In the genomic region with DNA sequence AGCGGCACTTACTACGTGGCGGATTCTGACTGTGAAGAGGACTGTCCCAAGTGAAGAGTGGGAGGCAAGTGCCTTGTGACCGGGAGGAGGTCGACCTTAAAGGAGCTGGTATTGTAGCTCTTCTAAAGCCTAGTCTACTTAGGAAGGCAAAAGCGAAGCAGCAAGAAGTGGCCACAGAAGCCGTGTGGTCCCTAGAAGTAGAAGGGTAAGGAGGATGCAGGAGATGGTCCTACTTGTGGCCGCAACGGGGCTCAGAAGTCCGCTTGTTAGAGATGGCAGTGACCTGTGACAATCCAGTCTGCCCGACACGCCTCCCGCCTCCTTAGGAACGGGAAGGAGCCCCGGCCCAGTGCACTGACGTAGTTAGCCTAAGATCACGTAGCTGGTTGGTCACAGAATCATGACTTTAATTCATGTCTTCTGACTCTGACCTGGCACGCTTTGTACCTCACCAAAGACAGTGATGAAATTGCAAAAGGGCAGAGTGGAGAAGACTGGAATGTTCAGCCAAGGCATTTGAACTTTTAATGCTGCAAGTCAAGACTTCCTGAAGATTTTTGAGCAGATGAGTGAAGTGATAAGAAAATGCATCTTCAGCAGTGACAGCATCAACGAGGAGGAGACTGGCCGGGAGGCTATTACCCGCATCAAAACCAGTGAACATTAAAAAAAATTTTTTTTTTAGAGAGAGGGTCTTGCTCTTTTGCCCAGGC, we compare ENCODE assay signal across 1 cellular context.
TF ChIP-seq lines count a peak whose summit lies in the region.

No MANE protein-coding gene starts in this region.

TF ChIP-seq in GM12878, 131 proteins besides CTCF, POLR2A, EP300 and RAD21 (continued from another document):
- TF ChIP-seq, protein P1, sequence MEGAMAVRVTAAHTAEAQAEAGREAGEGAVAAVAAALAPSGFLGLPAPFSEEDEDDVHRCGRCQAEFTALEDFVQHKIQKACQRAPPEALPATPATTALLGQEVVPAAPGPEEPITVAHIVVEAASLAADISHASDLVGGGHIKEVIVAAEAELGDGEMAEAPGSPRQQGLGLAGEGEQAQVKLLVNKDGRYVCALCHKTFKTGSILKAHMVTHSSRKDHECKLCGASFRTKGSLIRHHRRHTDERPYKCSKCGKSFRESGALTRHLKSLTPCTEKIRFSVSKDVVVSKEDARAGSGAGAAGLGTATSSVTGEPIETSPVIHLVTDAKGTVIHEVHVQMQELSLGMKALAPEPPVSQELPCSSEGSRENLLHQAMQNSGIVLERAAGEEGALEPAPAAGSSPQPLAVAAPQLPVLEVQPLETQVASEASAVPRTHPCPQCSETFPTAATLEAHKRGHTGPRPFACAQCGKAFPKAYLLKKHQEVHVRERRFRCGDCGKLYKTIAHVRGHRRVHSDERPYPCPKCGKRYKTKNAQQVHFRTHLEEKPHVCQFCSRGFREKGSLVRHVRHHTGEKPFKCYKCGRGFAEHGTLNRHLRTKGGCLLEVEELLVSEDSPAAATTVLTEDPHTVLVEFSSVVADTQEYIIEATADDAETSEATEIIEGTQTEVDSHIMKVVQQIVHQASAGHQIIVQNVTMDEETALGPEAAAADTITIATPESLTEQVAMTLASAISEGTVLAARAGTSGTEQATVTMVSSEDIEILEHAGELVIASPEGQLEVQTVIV (IDR thresholded peaks at IDR 0.05; ENCODE audit: borderline replicate concordance, partially characterized antibody) = no peak
- peak; percentile 43; the same call in 1 of the 2 replicates for TF ChIP-seq STAT1 (conservative IDR thresholded peaks at IDR 0.05)
- TF ChIP-seq, protein P2, sequence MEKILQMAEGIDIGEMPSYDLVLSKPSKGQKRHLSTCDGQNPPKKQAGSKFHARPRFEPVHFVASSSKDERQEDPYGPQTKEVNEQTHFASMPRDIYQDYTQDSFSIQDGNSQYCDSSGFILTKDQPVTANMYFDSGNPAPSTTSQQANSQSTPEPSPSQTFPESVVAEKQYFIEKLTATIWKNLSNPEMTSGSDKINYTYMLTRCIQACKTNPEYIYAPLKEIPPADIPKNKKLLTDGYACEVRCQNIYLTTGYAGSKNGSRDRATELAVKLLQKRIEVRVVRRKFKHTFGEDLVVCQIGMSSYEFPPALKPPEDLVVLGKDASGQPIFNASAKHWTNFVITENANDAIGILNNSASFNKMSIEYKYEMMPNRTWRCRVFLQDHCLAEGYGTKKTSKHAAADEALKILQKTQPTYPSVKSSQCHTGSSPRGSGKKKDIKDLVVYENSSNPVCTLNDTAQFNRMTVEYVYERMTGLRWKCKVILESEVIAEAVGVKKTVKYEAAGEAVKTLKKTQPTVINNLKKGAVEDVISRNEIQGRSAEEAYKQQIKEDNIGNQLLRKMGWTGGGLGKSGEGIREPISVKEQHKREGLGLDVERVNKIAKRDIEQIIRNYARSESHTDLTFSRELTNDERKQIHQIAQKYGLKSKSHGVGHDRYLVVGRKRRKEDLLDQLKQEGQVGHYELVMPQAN (conservative IDR thresholded peaks at IDR 0.05) = peak; percentile 83
- TF ChIP-seq, protein P3, sequence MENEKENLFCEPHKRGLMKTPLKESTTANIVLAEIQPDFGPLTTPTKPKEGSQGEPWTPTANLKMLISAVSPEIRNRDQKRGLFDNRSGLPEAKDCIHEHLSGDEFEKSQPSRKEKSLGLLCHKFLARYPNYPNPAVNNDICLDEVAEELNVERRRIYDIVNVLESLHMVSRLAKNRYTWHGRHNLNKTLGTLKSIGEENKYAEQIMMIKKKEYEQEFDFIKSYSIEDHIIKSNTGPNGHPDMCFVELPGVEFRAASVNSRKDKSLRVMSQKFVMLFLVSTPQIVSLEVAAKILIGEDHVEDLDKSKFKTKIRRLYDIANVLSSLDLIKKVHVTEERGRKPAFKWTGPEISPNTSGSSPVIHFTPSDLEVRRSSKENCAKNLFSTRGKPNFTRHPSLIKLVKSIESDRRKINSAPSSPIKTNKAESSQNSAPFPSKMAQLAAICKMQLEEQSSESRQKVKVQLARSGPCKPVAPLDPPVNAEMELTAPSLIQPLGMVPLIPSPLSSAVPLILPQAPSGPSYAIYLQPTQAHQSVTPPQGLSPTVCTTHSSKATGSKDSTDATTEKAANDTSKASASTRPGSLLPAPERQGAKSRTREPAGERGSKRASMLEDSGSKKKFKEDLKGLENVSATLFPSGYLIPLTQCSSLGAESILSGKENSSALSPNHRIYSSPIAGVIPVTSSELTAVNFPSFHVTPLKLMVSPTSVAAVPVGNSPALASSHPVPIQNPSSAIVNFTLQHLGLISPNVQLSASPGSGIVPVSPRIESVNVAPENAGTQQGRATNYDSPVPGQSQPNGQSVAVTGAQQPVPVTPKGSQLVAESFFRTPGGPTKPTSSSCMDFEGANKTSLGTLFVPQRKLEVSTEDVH (IDR thresholded peaks at IDR 0.05; ENCODE audit: low read depth, partially characterized antibody) = no peak
- peak; percentile 3; the same call in 1 of the 2 replicates for TF ChIP-seq RUNX3 (IDR thresholded peaks at IDR 0.05; ENCODE audit: low read length)
- TF ChIP-seq NFXL1 (IDR thresholded peaks at IDR 0.05; ENCODE audit: borderline replicate concordance) = no peak
- TF ChIP-seq, protein P4, sequence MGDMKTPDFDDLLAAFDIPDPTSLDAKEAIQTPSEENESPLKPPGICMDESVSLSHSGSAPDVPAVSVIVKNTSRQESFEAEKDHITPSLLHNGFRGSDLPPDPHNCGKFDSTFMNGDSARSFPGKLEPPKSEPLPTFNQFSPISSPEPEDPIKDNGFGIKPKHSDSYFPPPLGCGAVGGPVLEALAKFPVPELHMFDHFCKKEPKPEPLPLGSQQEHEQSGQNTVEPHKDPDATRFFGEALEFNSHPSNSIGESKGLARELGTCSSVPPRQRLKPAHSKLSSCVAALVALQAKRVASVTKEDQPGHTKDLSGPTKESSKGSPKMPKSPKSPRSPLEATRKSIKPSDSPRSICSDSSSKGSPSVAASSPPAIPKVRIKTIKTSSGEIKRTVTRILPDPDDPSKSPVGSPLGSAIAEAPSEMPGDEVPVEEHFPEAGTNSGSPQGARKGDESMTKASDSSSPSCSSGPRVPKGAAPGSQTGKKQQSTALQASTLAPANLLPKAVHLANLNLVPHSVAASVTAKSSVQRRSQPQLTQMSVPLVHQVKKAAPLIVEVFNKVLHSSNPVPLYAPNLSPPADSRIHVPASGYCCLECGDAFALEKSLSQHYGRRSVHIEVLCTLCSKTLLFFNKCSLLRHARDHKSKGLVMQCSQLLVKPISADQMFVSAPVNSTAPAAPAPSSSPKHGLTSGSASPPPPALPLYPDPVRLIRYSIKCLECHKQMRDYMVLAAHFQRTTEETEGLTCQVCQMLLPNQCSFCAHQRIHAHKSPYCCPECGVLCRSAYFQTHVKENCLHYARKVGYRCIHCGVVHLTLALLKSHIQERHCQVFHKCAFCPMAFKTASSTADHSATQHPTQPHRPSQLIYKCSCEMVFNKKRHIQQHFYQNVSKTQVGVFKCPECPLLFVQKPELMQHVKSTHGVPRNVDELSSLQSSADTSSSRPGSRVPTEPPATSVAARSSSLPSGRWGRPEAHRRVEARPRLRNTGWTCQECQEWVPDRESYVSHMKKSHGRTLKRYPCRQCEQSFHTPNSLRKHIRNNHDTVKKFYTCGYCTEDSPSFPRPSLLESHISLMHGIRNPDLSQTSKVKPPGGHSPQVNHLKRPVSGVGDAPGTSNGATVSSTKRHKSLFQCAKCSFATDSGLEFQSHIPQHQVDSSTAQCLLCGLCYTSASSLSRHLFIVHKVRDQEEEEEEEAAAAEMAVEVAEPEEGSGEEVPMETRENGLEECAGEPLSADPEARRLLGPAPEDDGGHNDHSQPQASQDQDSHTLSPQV (IDR thresholded peaks at IDR 0.05) = no peak
- TF ChIP-seq TCF3 (IDR thresholded peaks at IDR 0.05; ENCODE audit: borderline replicate concordance, insufficient read depth, low read depth, low read length) = peak; percentile 42; the same call in 1 of the 2 replicates
- TF ChIP-seq ZNF622 (IDR thresholded peaks at IDR 0.05) = no peak
- TF ChIP-seq HCFC1 (IDR thresholded peaks at IDR 0.05; ENCODE audit: low read length) = peak; percentile 47
- no peak for TF ChIP-seq GABPA (IDR thresholded peaks at IDR 0.05; ENCODE audit: low read depth)
- no peak; the same call in 1 of the 2 replicates for TF ChIP-seq PAX8 (IDR thresholded peaks at IDR 0.05)
- TF ChIP-seq, protein P5, sequence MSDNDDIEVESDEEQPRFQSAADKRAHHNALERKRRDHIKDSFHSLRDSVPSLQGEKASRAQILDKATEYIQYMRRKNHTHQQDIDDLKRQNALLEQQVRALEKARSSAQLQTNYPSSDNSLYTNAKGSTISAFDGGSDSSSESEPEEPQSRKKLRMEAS (IDR thresholded peaks at IDR 0.05; ENCODE audit: low read depth, low read length) = peak; percentile 49; the same call in 1 of the 2 replicates
- TF ChIP-seq ESRRA (IDR thresholded peaks at IDR 0.05; ENCODE audit: low read length) = peak; percentile 10; the same call in 1 of the 2 replicates
- no peak for TF ChIP-seq EZH2 (IDR thresholded peaks at IDR 0.05; ENCODE audit: borderline replicate concordance, control insufficient read depth, low read depth, low read length)
- TF ChIP-seq STAT3 (IDR thresholded peaks at IDR 0.05; ENCODE audit: low read depth, low read length) = no peak
- TF ChIP-seq, protein P6, sequence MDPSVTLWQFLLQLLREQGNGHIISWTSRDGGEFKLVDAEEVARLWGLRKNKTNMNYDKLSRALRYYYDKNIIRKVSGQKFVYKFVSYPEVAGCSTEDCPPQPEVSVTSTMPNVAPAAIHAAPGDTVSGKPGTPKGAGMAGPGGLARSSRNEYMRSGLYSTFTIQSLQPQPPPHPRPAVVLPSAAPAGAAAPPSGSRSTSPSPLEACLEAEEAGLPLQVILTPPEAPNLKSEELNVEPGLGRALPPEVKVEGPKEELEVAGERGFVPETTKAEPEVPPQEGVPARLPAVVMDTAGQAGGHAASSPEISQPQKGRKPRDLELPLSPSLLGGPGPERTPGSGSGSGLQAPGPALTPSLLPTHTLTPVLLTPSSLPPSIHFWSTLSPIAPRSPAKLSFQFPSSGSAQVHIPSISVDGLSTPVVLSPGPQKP (IDR thresholded peaks at IDR 0.05; ENCODE audit: low read depth, low read length) = no peak
- TF ChIP-seq KLF5 (IDR thresholded peaks at IDR 0.05; ENCODE audit: partially characterized antibody) = peak; percentile 84
- TF ChIP-seq ASH2L (IDR thresholded peaks at IDR 0.05; ENCODE audit: borderline replicate concordance, low read depth) = no peak
- peak; percentile 96 for TF ChIP-seq NR2F1 (conservative IDR thresholded peaks at IDR 0.05)
- TF ChIP-seq KDM1A (IDR thresholded peaks at IDR 0.05; ENCODE audit: borderline replicate concordance) = no peak
- TF ChIP-seq FOXK2 (IDR thresholded peaks at IDR 0.05) = peak; percentile 87
- TF ChIP-seq, protein P7, sequence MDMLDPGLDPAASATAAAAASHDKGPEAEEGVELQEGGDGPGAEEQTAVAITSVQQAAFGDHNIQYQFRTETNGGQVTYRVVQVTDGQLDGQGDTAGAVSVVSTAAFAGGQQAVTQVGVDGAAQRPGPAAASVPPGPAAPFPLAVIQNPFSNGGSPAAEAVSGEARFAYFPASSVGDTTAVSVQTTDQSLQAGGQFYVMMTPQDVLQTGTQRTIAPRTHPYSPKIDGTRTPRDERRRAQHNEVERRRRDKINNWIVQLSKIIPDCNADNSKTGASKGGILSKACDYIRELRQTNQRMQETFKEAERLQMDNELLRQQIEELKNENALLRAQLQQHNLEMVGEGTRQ (IDR thresholded peaks at IDR 0.05; ENCODE audit: borderline replicate concordance, low read depth, low read length) = no peak; the same call in 1 of the 2 replicates
- TF ChIP-seq RFX5 (IDR thresholded peaks at IDR 0.05; ENCODE audit: low read depth, low read length) = no peak
- peak; percentile 86 for TF ChIP-seq POLR2AphosphoS2 (IDR thresholded peaks at IDR 0.05; ENCODE audit: low read depth, low read length)
- TF ChIP-seq RCOR1 (conservative IDR thresholded peaks at IDR 0.05; ENCODE audit: low read depth, low read length) = no peak
